In the genomic region with DNA sequence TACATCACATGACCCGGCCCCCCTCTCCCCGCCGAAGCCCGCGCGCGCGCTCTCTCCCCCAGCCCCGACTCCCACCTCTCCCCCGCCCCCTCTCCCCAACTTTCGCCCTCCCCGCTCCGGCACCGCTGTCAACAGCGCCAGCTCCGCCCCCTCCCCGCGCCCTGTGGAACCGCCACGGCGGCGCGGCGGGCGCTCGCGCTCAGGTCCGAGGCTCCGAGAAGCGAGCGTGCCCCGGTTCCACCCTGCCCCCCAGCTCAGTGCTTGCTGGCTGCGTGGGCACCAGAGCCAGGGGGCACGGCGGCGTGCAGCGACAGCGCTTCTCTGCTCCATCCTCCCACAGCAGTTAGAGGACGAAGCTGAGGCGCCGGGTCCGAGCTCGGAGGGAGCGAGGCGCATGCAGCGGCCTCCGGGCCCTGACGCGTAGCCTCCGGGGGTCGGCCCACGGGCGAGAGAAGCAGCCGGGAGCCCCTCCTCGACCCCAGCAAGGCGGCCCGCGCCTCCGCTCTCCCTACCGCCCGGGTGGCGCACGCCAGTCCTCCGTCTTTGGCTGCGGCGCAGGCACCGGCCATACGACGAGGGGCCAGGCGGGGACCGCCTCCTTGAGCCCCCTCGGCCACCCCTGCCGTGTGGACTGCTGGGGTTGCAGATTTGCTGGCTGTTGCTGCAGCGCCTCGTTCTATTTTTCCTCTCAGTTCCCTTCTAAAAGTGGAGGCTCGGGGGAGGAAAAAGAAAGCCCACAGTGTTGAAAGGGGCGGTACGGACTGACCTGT, we compare ENCODE assay signal across 1 cellular context.
A peak's percentile ranks its signal among the peaks of the same experiment; 100 is the strongest.
TF ChIP-seq lines count a peak whose summit lies in the region.

No MANE protein-coding gene starts in this region.

TF ChIP-seq in GM12878, 131 proteins besides CTCF, POLR2A, EP300 and RAD21 (continued from another document and continues in another):
- no peak for TF ChIP-seq STAT3 (IDR thresholded peaks at IDR 0.05; ENCODE audit: low read depth, low read length)
- TF ChIP-seq BRCA1 (IDR thresholded peaks at IDR 0.05; ENCODE audit: low read depth, low read length) = no peak
- no peak for TF ChIP-seq MEF2B (IDR thresholded peaks at IDR 0.05; ENCODE audit: partially characterized antibody, poor library complexity, severe bottlenecking)
- no peak for TF ChIP-seq MEF2A (IDR thresholded peaks at IDR 0.05; ENCODE audit: insufficient read depth, low read depth, low read length)
- no peak for TF ChIP-seq ZBED1 (IDR thresholded peaks at IDR 0.05; ENCODE audit: borderline replicate concordance)
- no peak for TF ChIP-seq RFX5 (IDR thresholded peaks at IDR 0.05; ENCODE audit: low read depth, low read length)
- TF ChIP-seq E2F8 (IDR thresholded peaks at IDR 0.05; ENCODE audit: low read depth, partially characterized antibody) = no peak
- no peak for TF ChIP-seq IKZF2 (IDR thresholded peaks at IDR 0.05)
- TF ChIP-seq ASH2L (IDR thresholded peaks at IDR 0.05; ENCODE audit: borderline replicate concordance, low read depth) = no peak
- TF ChIP-seq BACH1 (IDR thresholded peaks at IDR 0.05; ENCODE audit: borderline replicate concordance) = 0 out of 2 replicates have a peak, but pooled peaks have one; percentile 6
- no peak for TF ChIP-seq NFXL1 (IDR thresholded peaks at IDR 0.05; ENCODE audit: borderline replicate concordance)
- TF ChIP-seq MXI1 (IDR thresholded peaks at IDR 0.05; ENCODE audit: low read depth, low read length) = no peak
- TF ChIP-seq SIX5 (IDR thresholded peaks at IDR 0.05; ENCODE audit: low read depth, low read length, severe bottlenecking) = no peak
- TF ChIP-seq, protein P1, sequence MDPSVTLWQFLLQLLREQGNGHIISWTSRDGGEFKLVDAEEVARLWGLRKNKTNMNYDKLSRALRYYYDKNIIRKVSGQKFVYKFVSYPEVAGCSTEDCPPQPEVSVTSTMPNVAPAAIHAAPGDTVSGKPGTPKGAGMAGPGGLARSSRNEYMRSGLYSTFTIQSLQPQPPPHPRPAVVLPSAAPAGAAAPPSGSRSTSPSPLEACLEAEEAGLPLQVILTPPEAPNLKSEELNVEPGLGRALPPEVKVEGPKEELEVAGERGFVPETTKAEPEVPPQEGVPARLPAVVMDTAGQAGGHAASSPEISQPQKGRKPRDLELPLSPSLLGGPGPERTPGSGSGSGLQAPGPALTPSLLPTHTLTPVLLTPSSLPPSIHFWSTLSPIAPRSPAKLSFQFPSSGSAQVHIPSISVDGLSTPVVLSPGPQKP (IDR thresholded peaks at IDR 0.05; ENCODE audit: low read depth, low read length) = 0 out of 2 replicates have a peak, but pooled peaks have one; percentile 0
- peak in 1 of 2 experiments; percentile 27; a peak in 2 of 4 replicates for TF ChIP-seq BHLHE40 (IDR thresholded peaks at IDR 0.05; ENCODE audit: borderline replicate concordance in 1 of 2, low read depth in 2 of 2, low read length in 1 of 2)
- TF ChIP-seq ZBTB11 (CRISPR knock-in tag; IDR thresholded peaks at IDR 0.05) = no peak
- no peak for TF ChIP-seq ZNF384 (IDR thresholded peaks at IDR 0.05; ENCODE audit: borderline replicate concordance, low read depth, low read length)
- no peak for TF ChIP-seq CHD1 (IDR thresholded peaks at IDR 0.05; ENCODE audit: low read depth, low read length)
- no peak for TF ChIP-seq PML (IDR thresholded peaks at IDR 0.05; ENCODE audit: low read length)
- TF ChIP-seq SPI1 (IDR thresholded peaks at IDR 0.05; ENCODE audit: borderline replicate concordance, insufficient read depth, low read depth, low read length) = no peak
- TF ChIP-seq MLLT1 (IDR thresholded peaks at IDR 0.05) = no peak
- TF ChIP-seq PAX5 (IDR thresholded peaks at IDR 0.05; ENCODE audit: borderline replicate concordance, low read depth, low read length) = no peak
- TF ChIP-seq PAX8 (IDR thresholded peaks at IDR 0.05) = no peak
- TF ChIP-seq, protein P2, sequence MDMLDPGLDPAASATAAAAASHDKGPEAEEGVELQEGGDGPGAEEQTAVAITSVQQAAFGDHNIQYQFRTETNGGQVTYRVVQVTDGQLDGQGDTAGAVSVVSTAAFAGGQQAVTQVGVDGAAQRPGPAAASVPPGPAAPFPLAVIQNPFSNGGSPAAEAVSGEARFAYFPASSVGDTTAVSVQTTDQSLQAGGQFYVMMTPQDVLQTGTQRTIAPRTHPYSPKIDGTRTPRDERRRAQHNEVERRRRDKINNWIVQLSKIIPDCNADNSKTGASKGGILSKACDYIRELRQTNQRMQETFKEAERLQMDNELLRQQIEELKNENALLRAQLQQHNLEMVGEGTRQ (IDR thresholded peaks at IDR 0.05; ENCODE audit: borderline replicate concordance, low read depth, low read length) = peak; percentile 7
- TF ChIP-seq TBL1XR1 (IDR thresholded peaks at IDR 0.05; ENCODE audit: low read depth, low read length) = no peak
- TF ChIP-seq BMI1 (IDR thresholded peaks at IDR 0.05; ENCODE audit: borderline replicate concordance) = no peak
- no peak for TF ChIP-seq RAD51 (IDR thresholded peaks at IDR 0.05)
- 0 out of 2 replicates have a peak, but pooled peaks have one; percentile 34 for TF ChIP-seq ZNF217 (IDR thresholded peaks at IDR 0.05)
- TF ChIP-seq POU2F2 (IDR thresholded peaks at IDR 0.05; ENCODE audit: borderline replicate concordance, low read depth, low read length) = no peak
- peak; percentile 65; the same call in 1 of the 2 replicates for TF ChIP-seq LARP7 (IDR thresholded peaks at IDR 0.05)
- TF ChIP-seq CREM (IDR thresholded peaks at IDR 0.05; ENCODE audit: low read depth) = no peak
- TF ChIP-seq ETV6 (conservative IDR thresholded peaks at IDR 0.05 in 1 of 2, IDR thresholded peaks at IDR 0.05 in 1 of 2; ENCODE audit: borderline replicate concordance in 1 of 2, low read depth in 1 of 2) = no peak
- TF ChIP-seq, protein P3, sequence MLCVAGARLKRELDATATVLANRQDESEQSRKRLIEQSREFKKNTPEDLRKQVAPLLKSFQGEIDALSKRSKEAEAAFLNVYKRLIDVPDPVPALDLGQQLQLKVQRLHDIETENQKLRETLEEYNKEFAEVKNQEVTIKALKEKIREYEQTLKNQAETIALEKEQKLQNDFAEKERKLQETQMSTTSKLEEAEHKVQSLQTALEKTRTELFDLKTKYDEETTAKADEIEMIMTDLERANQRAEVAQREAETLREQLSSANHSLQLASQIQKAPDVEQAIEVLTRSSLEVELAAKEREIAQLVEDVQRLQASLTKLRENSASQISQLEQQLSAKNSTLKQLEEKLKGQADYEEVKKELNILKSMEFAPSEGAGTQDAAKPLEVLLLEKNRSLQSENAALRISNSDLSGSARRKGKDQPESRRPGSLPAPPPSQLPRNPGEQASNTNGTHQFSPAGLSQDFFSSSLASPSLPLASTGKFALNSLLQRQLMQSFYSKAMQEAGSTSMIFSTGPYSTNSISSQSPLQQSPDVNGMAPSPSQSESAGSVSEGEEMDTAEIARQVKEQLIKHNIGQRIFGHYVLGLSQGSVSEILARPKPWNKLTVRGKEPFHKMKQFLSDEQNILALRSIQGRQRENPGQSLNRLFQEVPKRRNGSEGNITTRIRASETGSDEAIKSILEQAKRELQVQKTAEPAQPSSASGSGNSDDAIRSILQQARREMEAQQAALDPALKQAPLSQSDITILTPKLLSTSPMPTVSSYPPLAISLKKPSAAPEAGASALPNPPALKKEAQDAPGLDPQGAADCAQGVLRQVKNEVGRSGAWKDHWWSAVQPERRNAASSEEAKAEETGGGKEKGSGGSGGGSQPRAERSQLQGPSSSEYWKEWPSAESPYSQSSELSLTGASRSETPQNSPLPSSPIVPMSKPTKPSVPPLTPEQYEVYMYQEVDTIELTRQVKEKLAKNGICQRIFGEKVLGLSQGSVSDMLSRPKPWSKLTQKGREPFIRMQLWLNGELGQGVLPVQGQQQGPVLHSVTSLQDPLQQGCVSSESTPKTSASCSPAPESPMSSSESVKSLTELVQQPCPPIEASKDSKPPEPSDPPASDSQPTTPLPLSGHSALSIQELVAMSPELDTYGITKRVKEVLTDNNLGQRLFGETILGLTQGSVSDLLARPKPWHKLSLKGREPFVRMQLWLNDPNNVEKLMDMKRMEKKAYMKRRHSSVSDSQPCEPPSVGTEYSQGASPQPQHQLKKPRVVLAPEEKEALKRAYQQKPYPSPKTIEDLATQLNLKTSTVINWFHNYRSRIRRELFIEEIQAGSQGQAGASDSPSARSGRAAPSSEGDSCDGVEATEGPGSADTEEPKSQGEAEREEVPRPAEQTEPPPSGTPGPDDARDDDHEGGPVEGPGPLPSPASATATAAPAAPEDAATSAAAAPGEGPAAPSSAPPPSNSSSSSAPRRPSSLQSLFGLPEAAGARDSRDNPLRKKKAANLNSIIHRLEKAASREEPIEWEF (IDR thresholded peaks at IDR 0.05; ENCODE audit: insufficient replicate concordance, low read depth, low read length) = no peak
- TF ChIP-seq YY1 (IDR thresholded peaks at IDR 0.05; ENCODE audit: low read depth, low read length) = no peak
- no peak for TF ChIP-seq KAT2A (conservative IDR thresholded peaks at IDR 0.05; ENCODE audit: control insufficient read depth, low read depth, low read length)
- no peak for TF ChIP-seq POLR2AphosphoS2 (IDR thresholded peaks at IDR 0.05; ENCODE audit: low read depth, low read length)
- TF ChIP-seq BCLAF1 (IDR thresholded peaks at IDR 0.05) = no peak
- TF ChIP-seq HCFC1 (IDR thresholded peaks at IDR 0.05; ENCODE audit: low read length) = no peak
- TF ChIP-seq MTA3 (IDR thresholded peaks at IDR 0.05; ENCODE audit: borderline replicate concordance, low read length) = no peak
- TF ChIP-seq SUPT20H (IDR thresholded peaks at IDR 0.05; ENCODE audit: borderline replicate concordance, control insufficient read depth, low read depth, low read length) = no peak
- no peak for TF ChIP-seq ZZZ3 (IDR thresholded peaks at IDR 0.05; ENCODE audit: control insufficient read depth, insufficient read length, low read depth)
